ENCODE assay signal across 10 cellular contexts in genomic region chr20:35568645-35569044, GRCh38. TPM values are rescaled to one million over a fixed set of nuclear protein-coding genes. Genes with fewer than 3 reads are reported as not detected.
A peak's percentile ranks its signal among the peaks of the same experiment; 100 is the strongest.
DNase-seq lines count a peak whose midpoint lies in the region; ATAC-seq and TF ChIP-seq lines count a peak whose summit lies in the region.
"Had no signal": no experiment of that assay in that cellular context is flagged by ENCODE, and none has a peak within 500 bp of the region (broad histone marks: within the 10 kb centered on the region; RNA-seq: fewer than 3 reads in every experiment).

No MANE protein-coding gene starts in this region.

- H3K36me3 Mint-ChIP-seq in natural killer cell treated with Interleukin-12 subunit alpha and Interleukin-12 subunit beta and Interleukin-15 and Interleukin-18, amount 100 ng/mL, for 72 hours = peaks cover 7% of the 10 kb centered on the region

- H3K9me3 Mint-ChIP-seq in natural killer cell treated with Interleukin-12 subunit alpha and Interleukin-12 subunit beta and Interleukin-15 and Interleukin-18, amount 100 ng/mL, for 72 hours = no peaks in the 10 kb centered on the region

- no peaks in the 10 kb centered on the region for H3K9me3 ChIP-seq in DOHH2 (ENCODE audit: control insufficient read depth, insufficient read depth, low read length)

- no peak overlapping the region for H3K4me3 ChIP-seq in DOHH2 (ENCODE audit: low read length)
- no peak overlapping the region for H3K4me3 ChIP-seq in epithelial cell of proximal tubule (ENCODE audit: low read depth, low read length)
- H3K4me3 ChIP-seq: cardiac muscle cell had no signal

- no peaks in the 10 kb centered on the region for H3K36me3 ChIP-seq in DOHH2 (ENCODE audit: control insufficient read depth, low read length)
- H3K36me3 ChIP-seq: cardiac muscle cell had no signal

- no peak for ATAC-seq in natural killer cell treated with Interleukin-12 subunit alpha and Interleukin-12 subunit beta and Interleukin-15 and Interleukin-18, amount 100 ng/mL, for 72 hours
- ATAC-seq in HG02763 (IDR thresholded peaks at IDR 0.05; ENCODE audit: unreplicated experiment) (no peak), HG02973 (IDR thresholded peaks at IDR 0.05; ENCODE audit: unreplicated experiment) (no peak)

- no peaks in the 10 kb centered on the region for H4K20me1 ChIP-seq in DOHH2 (ENCODE audit: control insufficient read depth, insufficient read depth, low read depth, low read length)

- H3K79me2 ChIP-seq in DOHH2 (ENCODE audit: control insufficient read depth, low read length) = no peaks in the 10 kb centered on the region

- H3K27me3 ChIP-seq in DOHH2 (ENCODE audit: control insufficient read depth, low read length) = peaks cover 2% of the 10 kb centered on the region; the same call in 1 of the 2 replicates
- H3K27me3 ChIP-seq: cardiac muscle cell had no signal

- H3K27ac Mint-ChIP-seq in natural killer cell treated with Interleukin-12 subunit alpha and Interleukin-12 subunit beta and Interleukin-15 and Interleukin-18, amount 100 ng/mL, for 72 hours = no peak overlapping the region

- no peaks in the 10 kb centered on the region for H3F3A ChIP-seq in DOHH2 (ENCODE audit: control insufficient read depth, insufficient read depth)

- no peaks in the 10 kb centered on the region for H3K4me1 ChIP-seq in DOHH2 (ENCODE audit: control insufficient read depth, low read length)

- no peaks in the 10 kb centered on the region for H3K9me2 ChIP-seq in DOHH2 (replicated peaks; ENCODE audit: control insufficient read depth, low read length)

- TF ChIP-seq CTCF in 22Rv1 (IDR thresholded peaks at IDR 0.05) (peak; percentile 27), DOHH2 (IDR thresholded peaks at IDR 0.05; ENCODE audit: low read depth, low read length, poor library complexity, severe bottlenecking) (peak; percentile 45), epithelial cell of proximal tubule (conservative IDR thresholded peaks at IDR 0.05; ENCODE audit: low read depth, low read length) (peak; percentile 43)

- H3K27ac ChIP-seq in 22Rv1 (no peak overlapping the region), DOHH2 (ENCODE audit: low read depth, low read length) (no peak overlapping the region)
- H3K27ac ChIP-seq: cardiac muscle cell had no signal

- H3K4me1 Mint-ChIP-seq in natural killer cell treated with Interleukin-12 subunit alpha and Interleukin-12 subunit beta and Interleukin-15 and Interleukin-18, amount 100 ng/mL, for 72 hours (ENCODE audit: low read depth in 2 of 2) = no peaks in the 10 kb centered on the region

- H3K4me2 ChIP-seq in DOHH2 (ENCODE audit: low read length) = no peak overlapping the region

- H3K4me3 Mint-ChIP-seq in natural killer cell treated with Interleukin-12 subunit alpha and Interleukin-12 subunit beta and Interleukin-15 and Interleukin-18, amount 100 ng/mL, for 72 hours = no peak overlapping the region

- peaks cover 3 to 7% of the 10 kb centered on the region in 2 donors for H3K27me3 Mint-ChIP-seq in natural killer cell treated with Interleukin-12 subunit alpha and Interleukin-12 subunit beta and Interleukin-15 and Interleukin-18, amount 100 ng/mL, for 72 hours

- DNase-seq in NCI-H82 treated with DMSO at 0.1 percent for 48 hours (lab: John Stamatoyannopoulos, UW; ENCODE audit: unreplicated experiment) (peak; percentile 13), epithelial cell of proximal tubule (ENCODE audit: low read depth) (no peak), GM19238 (ENCODE audit: insufficient read length, low spot score) (no peak)
- no peak for DNase-seq in natural killer cell treated with Interleukin-12 subunit alpha and Interleukin-12 subunit beta and Interleukin-15 and Interleukin-18, amount 100 ng/mL, for 72 hours (ENCODE audit: low spot score)

RNA-seq across cellular contexts. Expression of gene ERGIC3, which starts 26.8 kb away (rescaled TPM):
- 179 and 203 TPM in 2 replicates for total RNA-seq in epithelial cell of proximal tubule
- 100 to 1,000 TPM; 129 to 164 TPM for total RNA-seq in natural killer cell treated with Interleukin-12 subunit alpha and Interleukin-12 subunit beta and Interleukin-15 and Interleukin-18, amount 100 ng/mL, for 72 hours

RNA-seq across cellular contexts. Expression of gene C20orf173, which starts 39.2 kb away (rescaled TPM):
- not detected in 2 replicates for total RNA-seq in epithelial cell of proximal tubule
- total RNA-seq in natural killer cell treated with Interleukin-12 subunit alpha and Interleukin-12 subunit beta and Interleukin-15 and Interleukin-18, amount 100 ng/mL, for 72 hours = not detected
- total RNA-seq: cardiac muscle cell; T-helper 2 cell treated with Interferon-gamma antibody and Interleukin-4, amounts not matched to agents 100 ng/mL and 5 ng/mL, for 36 hours had no signal

RNA-seq across cellular contexts. Expression of gene SPAG4, which starts 47.0 kb away (rescaled TPM):
- total RNA-seq in epithelial cell of proximal tubule = 3.5 and 15.9 TPM in 2 replicates
- total RNA-seq in natural killer cell treated with Interleukin-12 subunit alpha and Interleukin-12 subunit beta and Interleukin-15 and Interleukin-18, amount 100 ng/mL, for 72 hours = 1 to 10 TPM; 5.9 to 6.3 TPM
